8 cellular contexts compared by ENCODE assay signal in the genomic region with DNA sequence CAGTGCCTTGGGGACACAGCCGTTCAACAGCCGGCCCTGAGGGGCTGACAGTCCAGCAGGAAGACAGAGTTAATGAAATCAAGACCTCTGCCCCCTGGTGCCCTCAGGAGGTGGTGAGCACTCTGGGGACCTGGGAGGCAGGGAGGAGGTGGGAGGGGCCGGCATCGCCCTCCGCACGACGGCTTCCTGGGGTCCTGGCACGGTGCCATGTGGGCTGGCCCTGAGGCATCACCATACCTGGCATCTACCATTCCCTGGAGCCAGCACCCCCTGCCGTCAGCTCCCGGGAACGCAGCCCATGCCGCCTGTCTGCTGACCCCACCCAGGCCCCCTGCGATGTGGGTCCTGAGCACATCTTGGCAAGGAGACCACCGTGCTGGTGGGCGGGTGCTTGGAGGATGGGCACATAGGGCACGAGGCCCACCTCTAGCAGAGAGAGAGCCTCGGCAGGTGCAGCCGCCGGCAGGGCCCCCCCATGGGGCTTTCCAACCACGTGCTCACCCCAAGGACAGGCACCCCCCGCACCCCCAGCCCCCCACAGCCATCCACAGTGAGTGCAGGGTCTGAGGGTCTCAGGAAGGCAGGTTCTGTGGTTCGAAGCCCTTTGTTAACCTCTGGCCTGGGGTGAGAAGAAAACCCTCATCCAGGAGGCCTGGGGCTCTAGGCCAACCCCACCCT. TPM values are rescaled to one million over a fixed set of nuclear protein-coding genes. Genes with fewer than 3 reads are reported as not detected.
A peak's percentile ranks its signal among the peaks of the same experiment; 100 is the strongest.
DNase-seq lines count a peak whose midpoint lies in the region; ATAC-seq, FAIRE-seq and TF ChIP-seq lines count a peak whose summit lies in the region.

No MANE protein-coding gene starts in this region.

- BruUV-seq in K562 (replicated peaks; lab: Mats Ljungman, UMichigan) = no TSS peak

- H3K36me3 Mint-ChIP-seq in T-helper 2 cell treated with Interferon-gamma antibody and Interleukin-4, amounts not matched to agents 5 μg/mL and 100 μg/mL, for 36 hours (ENCODE audit: low read depth) = no peaks in the 10 kb centered on the region

- H3K36me3 ChIP-seq in BLaER1 treated with 17β-estradiol and CSF1 and Interleukin-3, amounts not matched to agents 10 nM and 100 nM = peaks cover 0 to 16% (median 0%) of the 10 kb centered on the region in 11 experiments; a peak in 4 of 22 replicates
- H3K36me3 ChIP-seq in Karpas-422 (ENCODE audit: insufficient read depth, low read length) = no peaks in the 10 kb centered on the region
- peaks cover 59% of the 10 kb centered on the region; the same call in 2 of the 3 replicates for H3K36me3 ChIP-seq in K562 (ENCODE audit: control insufficient read depth, insufficient read depth, low read length)

- DNase-seq in Karpas-422 (peak; percentile 91), K562 (ENCODE audit: extremely low read depth in 1 of 4, low spot score in 3 of 4) (peak in 2 of 4 experiments; percentile 50 to 53), mucosa of gallbladder (ENCODE audit: low spot score) (peak; percentile 87)
- peak; percentile 13 for DNase-seq in T-helper 2 cell treated with Interferon-gamma antibody and Interleukin-4, amounts not matched to agents 5 μg/mL and 100 μg/mL, for 36 hours (ENCODE audit: low spot score)
- DNase-seq in stimulated activated naive CD8-positive, alpha-beta T cell treated with anti-CD3 and anti-CD28 coated beads, Interleukin-15, Interleukin-2, amounts not matched to agents 100 U/mL and 50 U/mL, for 24 hours = peak; percentile 81

- TF ChIP-seq EP300 in K562 (IDR thresholded peaks at IDR 0.05; ENCODE audit: low read length) = no peak

- TF ChIP-seq CTCF in K562 (IDR thresholded peaks at IDR 0.05 in 2 of 3, conservative IDR thresholded peaks at IDR 0.05 in 1 of 3; ENCODE audit: insufficient read depth in 2 of 3, low read depth in 1 of 3, low read length in 3 of 3) = 0 out of 6 replicates have a peak, but pooled peaks of 1 of the 3 experiments have one; percentile 24

- H3K9me3 ChIP-seq in BLaER1 treated with 17β-estradiol and CSF1 and Interleukin-3, amounts not matched to agents 10 nM and 100 nM (replicated peaks in 1 of 11) = no peaks in the 10 kb centered on the region
- H3K9me3 ChIP-seq in Karpas-422 (ENCODE audit: low read length) (no peaks in the 10 kb centered on the region), K562 (replicated peaks; ENCODE audit: control insufficient read depth, insufficient read depth, low read depth, low read length) (no peaks in the 10 kb centered on the region)

- H3K4me1 Mint-ChIP-seq in T-helper 2 cell treated with Interferon-gamma antibody and Interleukin-4, amounts not matched to agents 5 μg/mL and 100 μg/mL, for 36 hours (ENCODE audit: low read depth) = no peaks in the 10 kb centered on the region

- TF ChIP-seq RAD21 in K562 (CRISPR knock-in tag; conservative IDR thresholded peaks at IDR 0.05 in 1 of 2, IDR thresholded peaks at IDR 0.05 in 1 of 2) = no peak

- H4K20me1 ChIP-seq in BLaER1 treated with 17β-estradiol and CSF1 and Interleukin-3, amounts not matched to agents 10 nM and 100 nM = peaks cover 0 to 91% (median 54%) of the 10 kb centered on the region in 11 experiments; a peak in 15 of 22 replicates
- H4K20me1 ChIP-seq in Karpas-422 (ENCODE audit: insufficient read depth, low read depth, low read length) (no peaks in the 10 kb centered on the region), K562 (replicated peaks; ENCODE audit: control insufficient read depth, insufficient read depth, low read length) (no peaks in the 10 kb centered on the region)

- no peak overlapping the region for H3K4me3 ChIP-seq in BLaER1 treated with 17β-estradiol and CSF1 and Interleukin-3, amounts not matched to agents 10 nM and 100 nM
- no peak overlapping the region for H3K4me3 ChIP-seq in Karpas-422 (ENCODE audit: low read length)
- H3K4me3 ChIP-seq in K562 = no peak overlapping the region

- 90% methylated on average over 9 of the region's 22 CpGs for WGBS in K562 (ENCODE audit: insufficient coverage, low coverage, missing lambda C conversion rate)

- no peak overlapping the region for H3K4me3 Mint-ChIP-seq in T-helper 2 cell treated with Interferon-gamma antibody and Interleukin-4, amounts not matched to agents 5 μg/mL and 100 μg/mL, for 36 hours

- ATAC-seq in K562 = no peak
- ATAC-seq in stimulated activated naive CD8-positive, alpha-beta T cell treated with anti-CD3 and anti-CD28 coated beads, Interleukin-15, Interleukin-2, amounts not matched to agents 100 U/mL and 50 U/mL, for 24 hours = peak; percentile 33
- no peak for ATAC-seq in HG02973 (IDR thresholded peaks at IDR 0.05; ENCODE audit: unreplicated experiment)
- no peak for ATAC-seq in HG03378 (IDR thresholded peaks at IDR 0.05; ENCODE audit: unreplicated experiment)

- H2AFZ ChIP-seq in Karpas-422 (ENCODE audit: low read length) (no peak overlapping the region), K562 (ENCODE audit: low read depth, low read length) (no peak overlapping the region)

- CTCF ChIA-PET in K562 (lab: Yijun Ruan, JAX; ENCODE audit: low intra/inter-chr PET ratio) = no interaction called here

- no peak for TF ChIP-seq POLR2A in K562 (conservative IDR thresholded peaks at IDR 0.05)

- no peaks in the 10 kb centered on the region for H3K9me3 Mint-ChIP-seq in T-helper 2 cell treated with Interferon-gamma antibody and Interleukin-4, amounts not matched to agents 5 μg/mL and 100 μg/mL, for 36 hours

- peaks cover 0 to 72% (median 49%) of the 10 kb centered on the region in 10 experiments; a peak in 19 of 20 replicates for H3K4me1 ChIP-seq in BLaER1 treated with 17β-estradiol and CSF1 and Interleukin-3, amounts not matched to agents 10 nM and 100 nM
- H3K4me1 ChIP-seq in Karpas-422 (ENCODE audit: low read length) = no peaks in the 10 kb centered on the region
- H3K4me1 ChIP-seq in K562 (replicated peaks in 1 of 2; ENCODE audit: control insufficient read depth in 2 of 2, insufficient read depth in 2 of 2, low read length in 2 of 2) = peaks cover 31 to 96% of the 10 kb centered on the region in 2 experiments

- H3K9me2 ChIP-seq in Karpas-422 (replicated peaks; ENCODE audit: insufficient read depth, low read length) = no peaks in the 10 kb centered on the region

- POLR2A ChIA-PET in K562 (lab: Yijun Ruan, JAX) = no interaction called here

- peaks cover 6% of the 10 kb centered on the region for H3K9me1 ChIP-seq in K562 (ENCODE audit: control insufficient read depth, insufficient read depth, low read length)

- peak overlapping the region in 3 of 11 experiments; percentile 35 to 59 (median 48); a peak in 2 of 22 replicates for H3K9ac ChIP-seq in BLaER1 treated with 17β-estradiol and CSF1 and Interleukin-3, amounts not matched to agents 10 nM and 100 nM
- H3K9ac ChIP-seq in Karpas-422 (ENCODE audit: low read length) = no peak overlapping the region
- H3K9ac ChIP-seq in K562 (ENCODE audit: insufficient read depth in 1 of 2, low read depth in 2 of 2, low read length in 2 of 2) = 0 out of 4 replicates have a peak overlapping the region, but pooled peaks of 1 of the 2 experiments have one; percentile 1

- no peaks in the 10 kb centered on the region for H3K27me3 Mint-ChIP-seq in T-helper 2 cell treated with Interferon-gamma antibody and Interleukin-4, amounts not matched to agents 5 μg/mL and 100 μg/mL, for 36 hours (ENCODE audit: low read depth)

- intact Hi-C loops in K562 (cut with micrococcal nuclease) = no loop called here

- in situ Hi-C loops in K562 (cut with MboI) = no loop called here

- no peaks in the 10 kb centered on the region for H3K79me2 ChIP-seq in Karpas-422 (ENCODE audit: low read length)
- H3K79me2 ChIP-seq in K562 (ENCODE audit: control insufficient read depth, insufficient read depth, low read length) = peaks cover 48% of the 10 kb centered on the region

- no peak for FAIRE-seq in K562 (lab: Jason Lieb, UNC)

- H3K4me2 ChIP-seq in BLaER1 treated with 17β-estradiol and CSF1 and Interleukin-3, amounts not matched to agents 10 nM and 100 nM = peak overlapping the region in 8 of 11 experiments; percentile 38 to 77 (median 66); a peak in 15 of 22 replicates
- H3K4me2 ChIP-seq in Karpas-422 (ENCODE audit: low read depth, low read length, poor library complexity, severe bottlenecking) (no peak overlapping the region), K562 (ENCODE audit: insufficient read depth, low read length) (no peak overlapping the region)

- H3K27ac Mint-ChIP-seq in T-helper 2 cell treated with Interferon-gamma antibody and Interleukin-4, amounts not matched to agents 5 μg/mL and 100 μg/mL, for 36 hours = no peak overlapping the region

- H3K27ac ChIP-seq in BLaER1 treated with 17β-estradiol and CSF1 and Interleukin-3, amounts not matched to agents 10 nM and 100 nM = no peak overlapping the region; a peak in 1 of 22 replicates
- no peak overlapping the region for H3K27ac ChIP-seq in Karpas-422 (ENCODE audit: low read length)
- H3K27ac ChIP-seq in K562 (ENCODE audit: extremely low read depth, low read depth, low read length) = no peak overlapping the region

- no peaks in the 10 kb centered on the region for H3K27me3 ChIP-seq in BLaER1 treated with 17β-estradiol and CSF1 and Interleukin-3, amounts not matched to agents 10 nM and 100 nM
- no peaks in the 10 kb centered on the region for H3K27me3 ChIP-seq in Karpas-422 (ENCODE audit: low read length)
- H3K27me3 ChIP-seq in K562 (ENCODE audit: control insufficient read depth in 2 of 2, insufficient read depth in 2 of 2, low read length in 2 of 2) = no peaks in the 10 kb centered on the region

TF ChIP-seq in K562, 482 proteins besides CTCF, POLR2A, EP300 and RAD21 (continues in another document):
- TF ChIP-seq NFIX (CRISPR knock-in tag; IDR thresholded peaks at IDR 0.05; ENCODE audit: low read depth) (peak; percentile 44; the same call in 1 of the 2 replicates), POLR2G (IDR thresholded peaks at IDR 0.05; ENCODE audit: low read depth, low read length) (peak; percentile 50)

RNA-seq across cellular contexts. Expression of gene ZFPM1, which starts 52.5 kb away (rescaled TPM):
- 0.36 and 0.75 TPM in 2 replicates for total RNA-seq in Karpas-422 (2014; rRNA removed; shearing (Covaris generic); ENCODE audit: low replicate concordance)
- total RNA-seq in K562 (2011; cell fraction: chromatin; rRNA removed; ENCODE audit: low replicate concordance) = 14.4 and 38.8 TPM in 2 replicates
- total RNA-seq in K562 (2011; cell fraction: nucleolus; rRNA removed) = 25.3 and 27.9 TPM in 2 replicates
- total RNA-seq in K562 (2011; cell fraction: nucleoplasm; rRNA removed) = 16.8 and 18.9 TPM in 2 replicates
- total RNA-seq in K562 (2014; rRNA removed) = 4.5 and 8.7 TPM in 2 replicates
- total RNA-seq in K562 (2014; rRNA removed; fragmentation: Illumina TruSeq; extraction: Trizol) = 0.26 and 0.47 TPM in 2 replicates
- total RNA-seq in K562 (2015; rRNA removed; fragmentation: Illumina TruSeq; extraction: Trizol) = 3.2 and 4.5 TPM in 2 replicates
- total RNA-seq in K562 (2021) = 32.7 and 35.9 TPM in 2 replicates
- polyA plus RNA-seq in K562 (2011; rRNA removed) = 0.88 and 1.4 TPM in 2 replicates
- 0.81 and 4.8 TPM in 2 replicates for polyA plus RNA-seq in K562 (2011; cell fraction: cytosol; rRNA removed)
- polyA plus RNA-seq in K562 (2011; cell fraction: nucleus; rRNA removed) = 3.4 and 13.6 TPM in 2 replicates
- 7.9 and 12.2 TPM in 2 replicates for polyA plus RNA-seq in K562 (2012)
- 1.2 and 5.1 TPM in 2 replicates for polyA plus RNA-seq in K562 (2014; fragmentation: Illumina TruSeq; extraction: Trizol)
- polyA plus RNA-seq in K562 (2014; fragmentation: Nextera tagmentation; extraction: Ambion mirVana) = under 1 TPM; 0.03 to 0.11 TPM
- 4.7 and 5.5 TPM in 2 replicates for polyA plus RNA-seq in K562 (2014; rRNA removed)
- 0.30 and 1.1 TPM in 2 replicates for polyA minus RNA-seq in K562 (2011; rRNA and poly(A)+ RNA removed)
- 12.3 and 14.7 TPM in 2 replicates for polyA minus RNA-seq in K562 (2011; cell fraction: cytosol; rRNA and poly(A)+ RNA removed)
- polyA minus RNA-seq in K562 (2011; cell fraction: nucleus; rRNA and poly(A)+ RNA removed) = 7.7 and 10.1 TPM in 2 replicates
- total RNA-seq in mucosa of gallbladder = 72.0 TPM

Comparison
In these comparisons a context has a peak if more than half of its experiments do, and no peak if none do; other contexts are left out.
1. H3K4me2 ChIP-seq: peak in BLaER1 treated with 17β-estradiol and CSF1 and Interleukin-3, amounts not matched to agents 10 nM and 100 nM (8 of 11); none in Karpas-422 (single experiment) and K562 (single experiment).